20 cellular contexts compared by ENCODE assay signal in the genomic region with DNA sequence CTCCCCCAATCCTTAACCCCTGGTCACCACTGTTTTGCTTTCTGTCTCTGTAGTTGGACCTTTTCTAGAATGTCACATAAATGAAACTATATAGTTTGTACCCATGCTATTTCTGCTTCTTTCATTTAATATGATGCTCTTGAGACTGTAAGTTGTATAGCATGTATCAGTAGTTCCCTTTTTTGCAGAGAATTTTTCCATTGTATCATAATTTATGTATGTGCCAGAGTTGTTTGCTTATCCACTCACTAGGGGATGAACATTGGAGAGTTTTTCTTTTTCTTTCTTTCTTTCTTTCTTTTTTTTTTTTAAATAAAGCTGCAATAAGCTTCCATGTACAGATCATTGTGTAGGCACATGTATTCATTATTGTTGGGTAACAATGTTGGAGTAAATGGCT.
"Had no signal": no experiment of that assay in that cellular context is flagged by ENCODE, and none has a peak within 500 bp of the region (broad histone marks: within the 10 kb centered on the region; RNA-seq: fewer than 3 reads in every experiment).

No MANE protein-coding gene starts in this region.

- H3K27me3 Mint-ChIP-seq: dendritic cell treated with granulocyte-macrophage colony-stimulating factor and Interleukin-4, amounts not matched to agents 40 ng/mL and 50 ng/mL, for 4 days; effector memory CD8-positive, alpha-beta T cell; naive thymus-derived CD4-positive, alpha-beta T cell had no signal

- H3K27ac Mint-ChIP-seq: dendritic cell treated with granulocyte-macrophage colony-stimulating factor and Interleukin-4, amounts not matched to agents 40 ng/mL and 50 ng/mL, for 4 days; effector memory CD8-positive, alpha-beta T cell; naive thymus-derived CD4-positive, alpha-beta T cell; type B pancreatic cell had no signal

- H3K4me1 Mint-ChIP-seq: naive thymus-derived CD4-positive, alpha-beta T cell had no signal

- H3K36me3 Mint-ChIP-seq: naive thymus-derived CD4-positive, alpha-beta T cell; type B pancreatic cell had no signal

- H3K27me3 ChIP-seq: esophagus muscularis mucosa, gastroesophageal sphincter, ovary, right atrium auricular region, sigmoid colon, suprapubic skin, thyroid gland, vagina had no signal

- H3K9me3 ChIP-seq: esophagus muscularis mucosa, ovary, right atrium auricular region, sigmoid colon, suprapubic skin, thyroid gland, vagina had no signal

- H3K27ac ChIP-seq: epithelial cell of prostate, esophagus muscularis mucosa, gastroesophageal sphincter, ovary, right atrium auricular region, sigmoid colon, skin epidermis, suprapubic skin, thyroid gland, vagina had no signal

- ATAC-seq: effector memory CD8-positive, alpha-beta T cell; gastroesophageal sphincter; left lobe of liver; naive thymus-derived CD4-positive, alpha-beta T cell; stimulated activated naive CD8-positive, alpha-beta T cell treated with anti-CD3 and anti-CD28 coated beads, Interleukin-15, Interleukin-2, amounts not matched to agents 100 U/mL and 50 U/mL, for 24 hours had no signal

- DNase-seq: effector memory CD8-positive, alpha-beta T cell; foreskin fibroblast; glutamatergic neuron; mammary epithelial cell; naive thymus-derived CD4-positive, alpha-beta T cell; ovary; sigmoid colon; stimulated activated CD4-positive, alpha-beta T cell treated with anti-CD3 and anti-CD28 coated beads, Interleukin-2, amount 100 ng/mL, for 48 hours; stimulated activated naive CD8-positive, alpha-beta T cell treated with anti-CD3 and anti-CD28 coated beads, Interleukin-15, Interleukin-2, amounts not matched to agents 100 U/mL and 50 U/mL, for 24 hours had no signal

- H3K4me3 ChIP-seq: esophagus muscularis mucosa, gastroesophageal sphincter, ovary, right atrium auricular region, sigmoid colon, skin epidermis, suprapubic skin, thyroid gland, vagina had no signal

- H3K4me3 Mint-ChIP-seq: dendritic cell treated with granulocyte-macrophage colony-stimulating factor and Interleukin-4, amounts not matched to agents 40 ng/mL and 50 ng/mL, for 4 days; effector memory CD8-positive, alpha-beta T cell; naive thymus-derived CD4-positive, alpha-beta T cell; type B pancreatic cell had no signal

- H3K4me1 ChIP-seq: esophagus muscularis mucosa, gastroesophageal sphincter, right atrium auricular region, sigmoid colon, suprapubic skin, thyroid gland, vagina had no signal

- H3K36me3 ChIP-seq: esophagus muscularis mucosa, gastroesophageal sphincter, ovary, right atrium auricular region, sigmoid colon, suprapubic skin, thyroid gland, vagina had no signal
